8 cellular contexts compared by ENCODE assay signal in the genomic region with DNA sequence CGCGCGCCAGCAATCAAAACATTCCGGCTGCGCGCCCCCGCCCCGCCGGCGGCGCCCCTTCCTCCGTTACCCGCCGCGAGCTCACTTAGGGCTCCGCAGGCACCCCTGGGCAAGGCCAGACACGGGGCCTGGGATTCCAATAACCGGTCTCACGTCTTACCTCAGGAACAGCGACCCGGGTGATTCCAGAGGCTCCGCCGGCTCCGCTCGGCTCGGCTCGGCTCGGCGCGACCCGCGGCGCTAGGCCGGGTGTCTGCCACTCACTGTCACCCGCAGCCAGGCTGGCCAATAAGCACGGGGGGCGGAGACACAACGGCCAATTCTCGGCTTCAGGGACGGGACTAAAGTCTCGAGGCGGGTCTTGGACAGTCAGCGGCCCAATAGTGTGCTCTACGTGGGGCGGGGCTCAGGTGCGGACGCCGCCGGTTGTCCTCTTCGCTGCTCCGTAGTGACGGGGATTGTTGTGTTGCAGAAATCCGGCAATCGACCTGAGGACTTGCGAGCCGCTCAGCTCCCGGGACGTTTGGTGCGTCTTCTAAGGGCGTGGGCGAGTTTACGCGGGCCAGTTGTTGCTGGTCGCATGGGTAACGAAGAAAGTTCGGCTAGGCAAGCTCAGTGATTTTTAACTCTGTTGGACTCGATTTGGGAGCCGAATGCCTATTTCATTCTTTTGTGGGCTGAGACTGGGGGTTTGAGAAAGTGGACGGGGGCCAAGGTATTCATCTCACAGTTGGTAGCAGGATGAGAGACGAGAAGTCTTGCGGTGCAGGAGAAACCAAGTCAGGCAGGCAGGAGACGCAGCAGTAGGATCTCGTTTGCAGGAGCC. TPM values are rescaled to one million over a fixed set of nuclear protein-coding genes. Genes with fewer than 3 reads are reported as not detected.
A peak's percentile ranks its signal among the peaks of the same experiment; 100 is the strongest.
DNase-seq lines count a peak whose midpoint lies in the region; ATAC-seq, FAIRE-seq and TF ChIP-seq lines count a peak whose summit lies in the region.

ANKZF1 (plus strand) TSS at position 432 of the 826 bp plus-strand sequence. CDS start 452 bp downstream, outside the sequence.
ATG9A (minus strand) TSS at position 262 of the 826 bp plus-strand sequence. CDS start 1,612 bp downstream, outside the sequence.

- H3K27me3 ChIP-seq in bronchial epithelial cell (ENCODE audit: control insufficient read depth, insufficient read depth, low read length) (no peaks in the 10 kb centered on the region), small intestine (ENCODE audit: control insufficient read depth in 2 of 2, insufficient read depth in 2 of 2, low read length in 2 of 2) (no peaks in the 10 kb centered on the region)

- DNase-seq in AG04449 (ENCODE audit: low read depth, low spot score) (peak; percentile 86), NCI-H2227 treated with DMSO at 0.1 percent for 48 hours (lab: John Stamatoyannopoulos, UW) (peak; percentile 98), bronchial epithelial cell (ENCODE audit: low read depth) (peak; percentile 97), iPS-NIHi11 (ENCODE audit: low spot score) (peak; percentile 99), small intestine (peak; percentile 100)

- no peak for TF ChIP-seq CTCF in AG04449 (IDR thresholded peaks at IDR 0.05; ENCODE audit: insufficient read depth, low read length, missing control alignments)
- TF ChIP-seq CTCF in WI38 (IDR thresholded peaks at IDR 0.05; ENCODE audit: low read depth, low read length): no peak
- TF ChIP-seq CTCF in bronchial epithelial cell (IDR thresholded peaks at IDR 0.05; ENCODE audit: insufficient read depth, low read length, severe bottlenecking): no peak

- peaks cover 5 to 10% of the 10 kb centered on the region in 2 donors for H3K4me1 ChIP-seq in small intestine (ENCODE audit: control insufficient read depth in 2 of 2, insufficient read depth in 1 of 2, low read depth in 1 of 2, low read length in 1 of 2)

- POLR2A ChIA-PET in AG04449 (lab: Yijun Ruan, JAX): interaction anchor here (0.7 to 3.4 kb wide), 9 partner anchors 10 to 65 kb away, joined by 3 to 26 read pairs (median 5); partner anchors contain the start of genes ABCB6, DNAJB2, GLB1L and STK16

- no peaks in the 10 kb centered on the region for H3K9me3 ChIP-seq in small intestine (ENCODE audit: control insufficient read depth, low read depth)

- H3K36me3 ChIP-seq in bronchial epithelial cell (ENCODE audit: control insufficient read depth, insufficient read depth, low read length): peaks cover 28% of the 10 kb centered on the region
- H3K36me3 ChIP-seq in small intestine (ENCODE audit: control insufficient read depth in 2 of 2, insufficient read depth in 2 of 2, low read length in 2 of 2): peaks cover 15 to 26% of the 10 kb centered on the region in 2 donors

- peak; percentile 94 for ATAC-seq in GM18907 (IDR thresholded peaks at IDR 0.05; ENCODE audit: unreplicated experiment)
- peak; percentile 97 for ATAC-seq in HG03159 (IDR thresholded peaks at IDR 0.05; ENCODE audit: unreplicated experiment)

- CTCF ChIA-PET in AG04449 (lab: Yijun Ruan, JAX): interaction anchor here (0.8 to 7.0 kb wide), 11 partner anchors 10 to 73 kb away, joined by 3 to 81 read pairs (median 5); partner anchors contain the start of genes ABCB6, NHEJ1, STK16 and ZFAND2B

- 0 to 1% (median 0%) methylated on average over 67 to 73 of the region's 73 CpGs for WGBS in small intestine, 3 donors

- peak within 1 kb of the TSS; percentile 92 for H3K4me3 ChIP-seq in AG04449 (ENCODE audit: low read depth, low read length)
- H3K4me3 ChIP-seq in WI38 (ENCODE audit: low read depth, low read length): peak within 1 kb of the TSS; percentile 90
- peak within 1 kb of the TSS; percentile 80 for H3K4me3 ChIP-seq in bronchial epithelial cell (ENCODE audit: low read depth, low read length)
- H3K4me3 ChIP-seq in small intestine (ENCODE audit: low read depth in 1 of 2, low read length in 2 of 2): peak within 1 kb of the TSS; percentile 63 to 84

- FAIRE-seq in bronchial epithelial cell (lab: Jason Lieb, UNC): peak; percentile 7
- FAIRE-seq in small intestine (lab: Jason Lieb, UNC): peak; percentile 26

- peak within 1 kb of the TSS; percentile 87 to 98 for H3K27ac ChIP-seq in small intestine (ENCODE audit: low read depth in 1 of 2, low read length in 1 of 2)

RNA-seq across cellular contexts. Expression of gene ANKZF1, which starts in this region (rescaled TPM):
- 46.3 and 48.9 TPM in 2 replicates for total RNA-seq in bronchial epithelial cell
- 10 to 100 TPM; 20.2 to 39.6 (median 33.8) TPM for polyA plus RNA-seq in small intestine

RNA-seq across cellular contexts. Expression of gene ATG9A, which starts in this region (rescaled TPM):
- 26.3 and 36.4 TPM in 2 replicates for total RNA-seq in bronchial epithelial cell
- polyA plus RNA-seq in small intestine: 10 to 100 TPM in 2 of 3 donors, 1 to 10 TPM in 1; 8.1 to 37.0 (median 10.1) TPM

Comparison
In these comparisons a context has a peak if more than half of its experiments do, and no peak if none do; other contexts are left out.
1. Peak in every context shown above with its lines: DNase-seq, ATAC-seq, H3K4me3 ChIP-seq and H3K27ac ChIP-seq.